In the genomic region with DNA sequence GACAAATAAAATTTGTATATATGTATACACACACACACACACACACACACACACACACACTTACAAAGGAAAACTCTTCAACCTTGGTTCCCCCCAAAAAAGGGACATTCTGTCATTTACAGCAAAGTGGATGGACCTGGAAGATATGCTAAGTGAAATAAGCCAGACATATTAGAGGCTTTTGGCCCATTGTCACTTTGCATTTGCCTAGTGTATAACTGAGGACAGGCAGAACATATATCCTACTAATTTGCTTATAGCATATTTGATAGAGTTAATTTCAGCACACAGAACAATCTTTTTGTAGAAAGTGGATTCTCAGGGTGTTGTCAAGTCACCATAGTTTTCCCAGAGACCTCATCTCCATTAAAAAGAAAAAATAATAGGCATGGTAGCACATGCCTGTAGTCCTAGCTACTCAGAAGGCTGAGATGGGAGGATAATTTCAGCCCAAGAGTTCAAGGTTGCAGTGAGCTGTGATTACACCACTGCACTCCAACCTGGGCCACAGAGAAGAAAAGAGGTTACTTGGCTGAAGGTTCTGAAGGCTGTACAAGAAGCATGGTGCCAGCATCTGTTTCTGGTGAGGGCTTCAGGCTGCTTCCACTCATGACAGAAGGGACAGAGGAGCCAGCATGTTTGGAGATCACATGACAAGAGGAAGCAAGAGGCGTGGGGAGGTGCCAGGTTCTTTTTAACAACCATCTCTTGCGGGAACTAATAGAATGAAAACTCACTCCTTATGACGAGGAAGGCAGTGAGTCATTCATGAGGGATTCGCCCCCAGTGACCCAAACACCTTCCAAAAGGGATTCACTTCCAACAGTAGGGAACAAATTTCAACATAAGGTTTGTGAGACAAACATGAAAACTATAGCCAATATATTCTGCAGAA, we compare ENCODE assay signal across 1 cellular context.
TF ChIP-seq lines count a peak whose summit lies in the region.

No MANE protein-coding gene starts in this region.

TF ChIP-seq in K562, 482 proteins besides CTCF, POLR2A, EP300 and RAD21 (continued from another document):
- peak; percentile 61 for TF ChIP-seq TFE3 (CRISPR knock-in tag; IDR thresholded peaks at IDR 0.05)
